14 cellular contexts compared by ENCODE assay signal in the genomic region with DNA sequence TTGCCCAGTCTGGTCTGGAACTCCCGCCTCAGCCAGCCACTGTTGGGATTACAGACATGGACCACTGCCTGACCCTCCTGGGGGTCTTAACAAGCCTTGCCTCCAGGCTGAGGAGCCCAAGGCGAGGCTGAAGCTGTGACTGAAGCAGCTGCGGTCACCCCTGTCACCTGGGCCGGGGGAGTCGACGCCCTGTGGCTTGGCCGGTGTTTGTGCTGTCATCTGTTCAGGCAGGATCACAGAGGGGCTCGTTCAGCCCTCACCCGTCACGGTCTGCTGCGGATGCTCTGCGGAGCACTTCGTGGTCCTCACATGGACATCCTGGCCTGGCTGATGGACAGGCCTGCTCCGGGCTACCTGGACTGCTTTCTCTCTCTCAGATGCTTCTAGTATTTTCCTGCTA.
"Had no signal": no experiment of that assay in that cellular context is flagged by ENCODE, and none has a peak within 500 bp of the region (broad histone marks: within the 10 kb centered on the region; RNA-seq: fewer than 3 reads in every experiment).

No MANE protein-coding gene starts in this region.

- H3K27ac ChIP-seq: dorsolateral prefrontal cortex, sigmoid colon, skin epidermis had no signal

- H3K4me1 ChIP-seq: sigmoid colon had no signal

- H3K9me3 Mint-ChIP-seq: type B pancreatic cell had no signal

- H3K4me3 ChIP-seq: dorsolateral prefrontal cortex, mucosa of descending colon, sigmoid colon, skin epidermis had no signal

- H3K9me3 ChIP-seq: mucosa of descending colon, sigmoid colon had no signal

- FAIRE-seq: frontal cortex, urothelium cell line had no signal

- H3K27me3 ChIP-seq: dorsolateral prefrontal cortex had no signal

- DNase-seq: cortex of kidney; dorsolateral prefrontal cortex; effector CD8-positive, alpha-beta T cell; islet precursor cell; left colon; naive thymus-derived CD8-positive, alpha-beta T cell; sigmoid colon; stimulated activated CD4-positive, alpha-beta T cell treated with anti-CD3 and anti-CD28 coated beads, Interleukin-12 subunit alpha, Interleukin-12 subunit beta, amount 100 ng/mL, for 4 hours; stimulated activated naive CD4-positive, alpha-beta T cell treated with Interleukin-2 at 50 U/mL for 16 hours had no signal

- H3K27me3 Mint-ChIP-seq: naive thymus-derived CD8-positive, alpha-beta T cell; type B pancreatic cell had no signal

- ATAC-seq: left colon; mucosa of descending colon; naive thymus-derived CD8-positive, alpha-beta T cell had no signal

- H3K4me3 Mint-ChIP-seq: naive thymus-derived CD8-positive, alpha-beta T cell; type B pancreatic cell had no signal
